23 cellular contexts compared by ENCODE assay signal in the genomic region with DNA sequence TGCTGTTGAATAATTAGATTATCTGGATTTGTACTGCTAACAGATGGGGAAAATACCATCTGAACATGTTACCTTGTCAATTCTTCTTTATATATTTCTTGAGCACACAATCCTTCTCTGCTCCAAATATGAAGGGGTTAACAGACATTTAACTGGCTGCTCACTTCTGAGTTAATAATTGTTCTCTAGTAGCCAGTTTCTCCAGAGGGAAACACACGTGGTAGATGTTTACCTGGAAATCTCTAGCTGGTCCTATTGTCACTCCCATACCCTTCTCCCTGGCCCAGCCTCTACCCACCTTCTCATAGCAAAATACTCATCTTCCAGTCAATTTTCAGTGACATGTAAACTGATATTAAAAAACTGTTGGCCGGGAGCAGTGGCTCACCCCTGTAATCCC.
DNase-seq lines count a peak whose midpoint lies in the region; ATAC-seq, FAIRE-seq and TF ChIP-seq lines count a peak whose summit lies in the region.
"Had no signal": no experiment of that assay in that cellular context is flagged by ENCODE, and none has a peak within 500 bp of the region (broad histone marks: within the 10 kb centered on the region; RNA-seq: fewer than 3 reads in every experiment).

No MANE protein-coding gene starts in this region.

- 15 to 16% methylated on average over 2 of the region's 2 CpGs for WGBS in body of pancreas, 2 donors
- 16 to 18% methylated on average over 2 of the region's 2 CpGs for WGBS in pancreas, 2 donors

- H3K9me3 Mint-ChIP-seq in activated naive CD4-positive, alpha-beta T cell treated with anti-CD3 and anti-CD28 coated beads, Interleukin-2, amount 50 U/mL, for 72 hours, result peaks cover 3 to 13% of the 10 kb centered on the region in 2 donors

- H3K27me3 ChIP-seq in body of pancreas, result no peaks in the 10 kb centered on the region
- H3K27me3 ChIP-seq in left lung, result no peaks in the 10 kb centered on the region
- H3K27me3 ChIP-seq in pancreas, result no peaks in the 10 kb centered on the region
- H3K27me3 ChIP-seq: MG63 had no signal

- intact Hi-C loops in body of pancreas (cut with DNase I) (no loop called here), left lung (cut with DNase I) (no loop called here), pancreas (cut with DNase I) (no loop called here)

- DNase-seq in DMS53 treated with DMSO at 0.1 percent for 48 hours (lab: John Stamatoyannopoulos, UW; ENCODE audit: unreplicated experiment) (peak; percentile 22), body of pancreas (no peak), left lung (no peak), pancreas (no peak), hippocampal formation (lab: John Stamatoyannopoulos, UW) (no peak), T1000 (lab: John Stamatoyannopoulos, UW) (no peak)
- no peak for DNase-seq in activated naive CD4-positive, alpha-beta T cell treated with anti-CD3 and anti-CD28 coated beads, Interleukin-2, amount 50 U/mL, for 72 hours (ENCODE audit: low spot score in 2 of 2)
- DNase-seq: CD8-positive, alpha-beta T cell; DMS 273 treated with DMSO at 0.1 percent for 48 hours; DND-41; KBM-7; MG63; NCI-H1105 treated with DMSO at 0.1 percent for 48 hours; NCI-H146; NCI-H1930; NCI-H2107; NCI-H446 treated with DMSO at 0.1 percent for 48 hours; SIG-M5; SK-N-SH; SW 1271 had no signal

- TF ChIP-seq CTCF in body of pancreas (IDR thresholded peaks at IDR 0.05) (no peak), left lung (IDR thresholded peaks at IDR 0.05) (no peak), pancreas (IDR thresholded peaks at IDR 0.05) (no peak)

- H3K9me3 ChIP-seq in body of pancreas (no peaks in the 10 kb centered on the region), left lung (no peaks in the 10 kb centered on the region), pancreas (no peaks in the 10 kb centered on the region)
- H3K9me3 ChIP-seq: MG63, SK-N-SH had no signal

- peak; percentile 67 for ATAC-seq in body of pancreas
- peak; percentile 44 for ATAC-seq in left lung
- ATAC-seq in pancreas, result peak; percentile 63 to 96 (median 91)
- no peak for ATAC-seq in activated naive CD4-positive, alpha-beta T cell treated with anti-CD3 and anti-CD28 coated beads, Interleukin-2, amount 50 U/mL, for 72 hours
- ATAC-seq: CD8-positive, alpha-beta T cell had no signal

- no peaks in the 10 kb centered on the region for H3K36me3 ChIP-seq in body of pancreas (replicated peaks in 1 of 2; ENCODE audit: insufficient read depth in 1 of 2, low read depth in 2 of 2)
- H3K36me3 ChIP-seq in left lung, result no peaks in the 10 kb centered on the region
- no peaks in the 10 kb centered on the region for H3K36me3 ChIP-seq in pancreas
- H3K36me3 ChIP-seq: MG63 had no signal

- H3K4me3 ChIP-seq in body of pancreas, result no peak overlapping the region
- no peak overlapping the region for H3K4me3 ChIP-seq in left lung
- H3K4me3 ChIP-seq in pancreas, result no peak overlapping the region
- H3K4me3 ChIP-seq: MG63 had no signal

- H3K4me1 ChIP-seq in body of pancreas (peaks cover 30% of the 10 kb centered on the region), left lung (no peaks in the 10 kb centered on the region), pancreas (peaks cover under 1 to 16% (median 5%) of the 10 kb centered on the region in 3 donors)

- FAIRE-seq in pancreas (lab: Jason Lieb, UNC), result no peak
- FAIRE-seq: GM12892 had no signal

- H3K27ac ChIP-seq in body of pancreas (no peak overlapping the region), left lung (no peak overlapping the region), pancreas (no peak overlapping the region)
- H3K27ac ChIP-seq: C4-2B had no signal

- no peak overlapping the region for H3K27ac Mint-ChIP-seq in activated naive CD4-positive, alpha-beta T cell treated with anti-CD3 and anti-CD28 coated beads, Interleukin-2, amount 50 U/mL, for 72 hours
- H3K27ac Mint-ChIP-seq: B cell; CD8-positive, alpha-beta T cell had no signal

- TF ChIP-seq POLR2A in body of pancreas (IDR thresholded peaks at IDR 0.05), result no peak

- no peaks in the 10 kb centered on the region for H3K36me3 Mint-ChIP-seq in activated naive CD4-positive, alpha-beta T cell treated with anti-CD3 and anti-CD28 coated beads, Interleukin-2, amount 50 U/mL, for 72 hours
- H3K36me3 Mint-ChIP-seq: CD8-positive, alpha-beta T cell had no signal

Comparison
In these comparisons a context has a peak if more than half of its experiments do, and no peak if none do; other contexts are left out.
1. ATAC-seq: peak in body of pancreas (single experiment), left lung (single experiment) and pancreas (4 of 4); none in activated naive CD4-positive, alpha-beta T cell treated with anti-CD3 and anti-CD28 coated beads, Interleukin-2, amount 50 U/mL, for 72 hours (0 of 2).